In genomic region chr3:52286777-52287110, GRCh38 we compare ENCODE assay signal across 2 cellular contexts.
TF ChIP-seq lines count a peak whose summit lies in the region.

No MANE protein-coding gene starts in this region.

TF ChIP-seq in A549, 52 proteins besides CTCF, POLR2A, EP300 and RAD21:
- TF ChIP-seq CEBPB (IDR thresholded peaks at IDR 0.05) (no peak), HMGXB4 (CRISPR knock-in tag; IDR thresholded peaks at IDR 0.05; ENCODE audit: borderline replicate concordance) (no peak), NPAS2 (CRISPR knock-in tag; IDR thresholded peaks at IDR 0.05; ENCODE audit: borderline replicate concordance) (no peak), ATOH8 (CRISPR knock-in tag; IDR thresholded peaks at IDR 0.05; ENCODE audit: low read depth) (no peak), ESRRA (IDR thresholded peaks at IDR 0.05; ENCODE audit: borderline replicate concordance, low read length) (no peak), MAZ (IDR thresholded peaks at IDR 0.05; ENCODE audit: borderline replicate concordance, low read depth, low read length) (no peak), ZSCAN20 (CRISPR knock-in tag; IDR thresholded peaks at IDR 0.05) (no peak), RNF2 (IDR thresholded peaks at IDR 0.05; ENCODE audit: borderline replicate concordance, low read depth) (no peak), HES2 (IDR thresholded peaks at IDR 0.05) (no peak), HOXB5 (CRISPR knock-in tag; IDR thresholded peaks at IDR 0.05) (no peak), MAFK (IDR thresholded peaks at IDR 0.05; ENCODE audit: partially characterized antibody) (no peak), REST (IDR thresholded peaks at IDR 0.05) (no peak)

TF ChIP-seq in IMR-90, 13 proteins besides CTCF, POLR2A, EP300 and RAD21:
- TF ChIP-seq MXI1 (IDR thresholded peaks at IDR 0.05; ENCODE audit: borderline replicate concordance, low read depth, low read length), result no peak
- TF ChIP-seq RCOR1 (IDR thresholded peaks at IDR 0.05; ENCODE audit: insufficient replicate concordance, low read length), result no peak
- TF ChIP-seq ELK1 (IDR thresholded peaks at IDR 0.05; ENCODE audit: borderline replicate concordance, low read depth, low read length), result no peak
- peak; percentile 45; the same call in 1 of the 2 replicates for TF ChIP-seq CEBPB (IDR thresholded peaks at IDR 0.05; ENCODE audit: low read depth, low read length)
- TF ChIP-seq RFX5 (IDR thresholded peaks at IDR 0.05; ENCODE audit: low read depth, low read length), result no peak
TF ChIP-seq in IMR-90: peak in this region for 1.
